1 cellular context compared by ENCODE assay signal in genomic region chr5:93382188-93382587, GRCh38.
TF ChIP-seq lines count a peak whose summit lies in the region.

No MANE protein-coding gene starts in this region.

TF ChIP-seq in HCT116, 20 proteins besides CTCF, POLR2A, EP300 and RAD21 (continued from another document):
- no peak for TF ChIP-seq ZBTB33 (IDR thresholded peaks at IDR 0.05; ENCODE audit: extremely low read depth, insufficient replicate concordance, low read length)
- TF ChIP-seq EZH2 (IDR thresholded peaks at IDR 0.05): no peak
- no peak for TF ChIP-seq MAX (IDR thresholded peaks at IDR 0.05)
- no peak for TF ChIP-seq SRF (IDR thresholded peaks at IDR 0.05; ENCODE audit: low read depth)
- no peak for TF ChIP-seq ZNF274 (IDR thresholded peaks at IDR 0.05; ENCODE audit: low read depth, low read length)
- no peak for TF ChIP-seq TCF7L2 (IDR thresholded peaks at IDR 0.05; ENCODE audit: borderline replicate concordance, extremely low read depth, insufficient read depth, insufficient read length)
- TF ChIP-seq YY1 (IDR thresholded peaks at IDR 0.05; ENCODE audit: extremely low read depth, insufficient replicate concordance, low read depth, low read length): no peak
- no peak for TF ChIP-seq POLR2AphosphoS5 (IDR thresholded peaks at IDR 0.05; ENCODE audit: low read depth, low read length)
- TF ChIP-seq CBX3 (IDR thresholded peaks at IDR 0.05; ENCODE audit: low read depth): no peak
- no peak for TF ChIP-seq ATF3 (IDR thresholded peaks at IDR 0.05)
